ENCODE assay signal across 23 cellular contexts in genomic region chr6:170182781-170183120, GRCh38.
"Had no signal": no experiment of that assay in that cellular context is flagged by ENCODE, and none has a peak within 500 bp of the region (broad histone marks: within the 10 kb centered on the region; RNA-seq: fewer than 3 reads in every experiment).

No MANE protein-coding gene starts in this region.

- H3K36me3 Mint-ChIP-seq: mesothelial cell of epicardium had no signal

- H3K4me3 Mint-ChIP-seq: effector memory CD8-positive, alpha-beta T cell; mesothelial cell of epicardium; naive B cell; stimulated activated naive CD8-positive, alpha-beta T cell treated with anti-CD3 and anti-CD28 coated beads, Interleukin-15, amount 100 ng/mL, for 72 hours had no signal

- H3K27me3 ChIP-seq: right atrium auricular region, transverse colon, vagina had no signal

- H3K4me1 Mint-ChIP-seq: mesothelial cell of epicardium had no signal

- H3K4me1 ChIP-seq: parathyroid adenoma, prostate gland had no signal

- H3K9me3 ChIP-seq: left lung, mucosa of descending colon, prostate gland, right atrium auricular region, suprapubic skin, transverse colon, vagina had no signal

- H3K27ac Mint-ChIP-seq: mesothelial cell of epicardium; stimulated activated naive CD8-positive, alpha-beta T cell treated with anti-CD3 and anti-CD28 coated beads, Interleukin-15, amount 100 ng/mL, for 72 hours had no signal

- H3K4me3 ChIP-seq: left lung, mucosa of descending colon, prostate gland, right atrium auricular region, smooth muscle cell, suprapubic skin, transverse colon, vagina had no signal

- DNase-seq: cortex of kidney; effector memory CD8-positive, alpha-beta T cell; erythroblast; kidney; left lung; mesenchymal stem cell; mucosa of descending colon; naive B cell; occipital lobe; stimulated activated CD4-positive, alpha-beta T cell treated with anti-CD3 and anti-CD28 coated beads, Interleukin-12 subunit alpha, Interleukin-12 subunit beta, amount 100 ng/mL, for 4 hours; stimulated activated CD4-positive, alpha-beta T cell treated with anti-CD3 and anti-CD28 coated beads, Interleukin-1b, Interleukin-23, amount 100 ng/mL, for 48 hours; stimulated activated CD4-positive, alpha-beta T cell treated with anti-CD3 and anti-CD28 coated beads, Interleukin-4, amount 100 ng/mL, for 1 hour; stimulated activated naive CD4-positive, alpha-beta T cell; stimulated activated naive CD8-positive, alpha-beta T cell treated with anti-CD3 and anti-CD28 coated beads, Interleukin-15, amount 100 ng/mL, for 72 hours; transverse colon had no signal

- ATAC-seq: effector memory CD8-positive, alpha-beta T cell; left lung; mucosa of descending colon; sciatic nerve; stimulated activated naive CD8-positive, alpha-beta T cell treated with anti-CD3 and anti-CD28 coated beads, Interleukin-15, amount 100 ng/mL, for 72 hours had no signal

- H3K36me3 ChIP-seq: left lung, prostate gland, right atrium auricular region, suprapubic skin, transverse colon, vagina had no signal

- H3K27ac ChIP-seq: left lung, parathyroid adenoma, prostate gland, right atrium auricular region, suprapubic skin, transverse colon, vagina had no signal

- H3K27me3 Mint-ChIP-seq: effector memory CD8-positive, alpha-beta T cell had no signal
